ENCODE assay signal across 8 cellular contexts in genomic region chr7:142873281-142873784, GRCh38. TPM values are rescaled to one million over a fixed set of nuclear protein-coding genes. Genes with fewer than 3 reads are reported as not detected.
A peak's percentile ranks its signal among the peaks of the same experiment; 100 is the strongest.
DNase-seq lines count a peak whose midpoint lies in the region; ATAC-seq and TF ChIP-seq lines count a peak whose summit lies in the region.

No MANE protein-coding gene starts in this region.

- no peaks in the 10 kb centered on the region for H3F3A ChIP-seq in DOHH2 (ENCODE audit: control insufficient read depth, insufficient read depth)

- H4K20me1 ChIP-seq in DOHH2 (ENCODE audit: control insufficient read depth, insufficient read depth, low read depth, low read length) = no peaks in the 10 kb centered on the region

- H3K27me3 Mint-ChIP-seq in neural crest cell (ENCODE audit: low read depth) = no peaks in the 10 kb centered on the region

- H3K27me3 ChIP-seq in DOHH2 (ENCODE audit: control insufficient read depth, low read length) = peaks cover 13% of the 10 kb centered on the region; the same call in 1 of the 2 replicates

- ATAC-seq in GM19455 (IDR thresholded peaks at IDR 0.05; ENCODE audit: unreplicated experiment) (peak; percentile 62), HG02970 (IDR thresholded peaks at IDR 0.05; ENCODE audit: low FRiP score, unreplicated experiment) (no peak)

- H3K9me2 ChIP-seq in DOHH2 (replicated peaks; ENCODE audit: control insufficient read depth, low read length) = no peaks in the 10 kb centered on the region

- in situ Hi-C loops in astrocyte of the cerebellum (cut with HindIII; ENCODE audit: low sequenced_read_pairs) = no loop called here

- no peaks in the 10 kb centered on the region for H3K79me2 ChIP-seq in DOHH2 (ENCODE audit: control insufficient read depth, low read length)

- H3K4me2 ChIP-seq in DOHH2 (ENCODE audit: low read length) = no peak overlapping the region

- TF ChIP-seq CTCF in DOHH2 (IDR thresholded peaks at IDR 0.05; ENCODE audit: low read depth, low read length, poor library complexity, severe bottlenecking) (peak; percentile 96), astrocyte of the cerebellum (IDR thresholded peaks at IDR 0.05; ENCODE audit: low read depth, low read length, missing control alignments) (peak; percentile 30), neural crest cell (conservative IDR thresholded peaks at IDR 0.05) (peak; percentile 59)

- H3K9me3 Mint-ChIP-seq in neural crest cell = peaks cover 2% of the 10 kb centered on the region

- peaks cover 2% of the 10 kb centered on the region for H3K36me3 Mint-ChIP-seq in neural crest cell (ENCODE audit: low read depth)

- H3K4me1 Mint-ChIP-seq in neural crest cell = no peaks in the 10 kb centered on the region

- peak; percentile 19 for DNase-seq in LHCN-M2 (ENCODE audit: low read depth)
- no peak for DNase-seq in astrocyte of the cerebellum (ENCODE audit: low read depth)
- DNase-seq in neural crest cell (ENCODE audit: low read depth, low spot score) = no peak
- no peak for DNase-seq in putamen (ENCODE audit: low spot score)
- no peak for DNase-seq in NCI-H2196 (lab: John Stamatoyannopoulos, UW; ENCODE audit: unreplicated experiment)

- H3K4me3 ChIP-seq in DOHH2 (ENCODE audit: low read length) (no peak overlapping the region), astrocyte of the cerebellum (ENCODE audit: low read depth, low read length) (no peak overlapping the region)

- no peak overlapping the region for H3K27ac ChIP-seq in DOHH2 (ENCODE audit: low read depth, low read length)

- no peaks in the 10 kb centered on the region for H3K36me3 ChIP-seq in DOHH2 (ENCODE audit: control insufficient read depth, low read length)

- H3K9me3 ChIP-seq in DOHH2 (ENCODE audit: control insufficient read depth, insufficient read depth, low read length) = no peaks in the 10 kb centered on the region

- no peak overlapping the region for H3K4me3 Mint-ChIP-seq in neural crest cell

- no peaks in the 10 kb centered on the region for H3K4me1 ChIP-seq in DOHH2 (ENCODE audit: control insufficient read depth, low read length)

- no peak overlapping the region for H3K27ac Mint-ChIP-seq in neural crest cell (ENCODE audit: unreplicated experiment)

RNA-seq across cellular contexts. Expression of gene TRPV6, which starts 12.2 kb away (rescaled TPM):
- total RNA-seq in LHCN-M2 (2014; rRNA removed) (not detected in 2 replicates), neural crest cell (0.07 and 0.16 TPM in 2 replicates)
- not detected for polyA plus RNA-seq in LHCN-M2 (2012)

RNA-seq across cellular contexts. Expression of gene EPHB6, which starts 18.5 kb away (rescaled TPM):
- total RNA-seq in LHCN-M2 (2014; rRNA removed) (0.32 and 0.69 TPM in 2 replicates), neural crest cell (12.3 and 12.5 TPM in 2 replicates)
- 1.8 TPM for polyA plus RNA-seq in LHCN-M2 (2012)

Comparison
In these comparisons a context has a peak if more than half of its experiments do, and no peak if none do; other contexts are left out.
1. CTCF ChIP-seq: peak in every context shown above with its lines; median percentile 96 in DOHH2; 59 in neural crest cell; 30 in astrocyte of the cerebellum.